Comparison of ENCODE assay signal across 8 cellular contexts in genomic region chr10:101830322-101831168, GRCh38. TPM values are rescaled to one million over a fixed set of nuclear protein-coding genes. Genes with fewer than 3 reads are reported as not detected.
DNase-seq lines count a peak whose midpoint lies in the region; ATAC-seq and TF ChIP-seq lines count a peak whose summit lies in the region.

No MANE protein-coding gene starts in this region.

- no peak for TF ChIP-seq CTCF in GM12864 (IDR thresholded peaks at IDR 0.05; ENCODE audit: low read depth, low read length, missing control alignments)
- no peak for TF ChIP-seq CTCF in astrocyte of the cerebellum (IDR thresholded peaks at IDR 0.05; ENCODE audit: low read depth, low read length, missing control alignments)
- no peak for TF ChIP-seq CTCF in sigmoid colon (IDR thresholded peaks at IDR 0.05)

- peak; percentile 46 for ATAC-seq in HG02623 (IDR thresholded peaks at IDR 0.05; ENCODE audit: unreplicated experiment)

- peak; percentile 86 for DNase-seq in GM12864 (ENCODE audit: low read depth)
- peak; percentile 42 for DNase-seq in NCI-H128 (lab: John Stamatoyannopoulos, UW; ENCODE audit: unreplicated experiment)
- peak; percentile 96 for DNase-seq in T-helper 22 cell (ENCODE audit: low read depth)
- peak; percentile 51 for DNase-seq in astrocyte of the cerebellum (ENCODE audit: low read depth)
- peak in 45 of 51 donors; percentile 14 to 86 (median 55) for DNase-seq in hypothalamus (lab: John Stamatoyannopoulos, UW)
- peak; percentile 95 for DNase-seq in sigmoid colon
- no peak for DNase-seq in middle frontal gyrus (ENCODE audit: extremely low spot score, low spot score)

- intact Hi-C loops in sigmoid colon (cut with DNase I): no loop called here

- in situ Hi-C loops in astrocyte of the cerebellum (cut with HindIII; ENCODE audit: low sequenced_read_pairs): no loop called here

- H3K4me1 ChIP-seq in sigmoid colon: peaks cover 0 to 31% (median 18%) of the 10 kb centered on the region in 4 donors

- 1 to 2% methylated on average over 56 of the region's 56 CpGs for WGBS in sigmoid colon, 2 donors

- TF ChIP-seq POLR2A in sigmoid colon (IDR thresholded peaks at IDR 0.05): no peak

- H3K4me3 ChIP-seq in GM12864 (ENCODE audit: low read depth, low read length) (peak overlapping the region; percentile 50), astrocyte of the cerebellum (ENCODE audit: low read depth, low read length) (peak overlapping the region; percentile 49), sigmoid colon (peak overlapping the region; percentile 24 to 58 (median 48))

- H3K36me3 ChIP-seq in sigmoid colon: peaks cover 0 to 3% (median 0%) of the 10 kb centered on the region in 4 donors

- no peaks in the 10 kb centered on the region for H3K27me3 ChIP-seq in sigmoid colon

- TF ChIP-seq EP300 in sigmoid colon (IDR thresholded peaks at IDR 0.05): no peak

- H3K27ac ChIP-seq in sigmoid colon: peak overlapping the region; percentile 52 to 68 (median 59)

- no peaks in the 10 kb centered on the region for H3K9me3 ChIP-seq in sigmoid colon

RNA-seq across cellular contexts. Expression of gene OGA, which starts 12.3 kb away (rescaled TPM):
- total RNA-seq in sigmoid colon: 100 to 1,000 TPM; 124 to 143 (median 140) TPM
- 10 to 100 TPM; 15.7 to 60.5 (median 23.4) TPM for polyA plus RNA-seq in sigmoid colon

RNA-seq across cellular contexts. Expression of gene KCNIP2, which starts 13.1 kb away (rescaled TPM):
- 1 to 10 TPM; 1.8 to 7.1 (median 2.6) TPM for total RNA-seq in sigmoid colon
- 1 to 10 TPM in 1 of 3 donors, not detected in 2; 3.3 TPM for polyA plus RNA-seq in sigmoid colon

RNA-seq across cellular contexts. Expression of gene NPM3, which starts 47.3 kb away (rescaled TPM):
- total RNA-seq in sigmoid colon: 10 to 100 TPM; 23.0 to 45.7 (median 29.8) TPM
- 10 to 100 TPM; 17.8 to 64.9 (median 26.4) TPM for polyA plus RNA-seq in sigmoid colon

RNA-seq across cellular contexts. Expression of gene FGF8, which starts 54.6 kb away (rescaled TPM):
- total RNA-seq in sigmoid colon: not detected
- under 1 TPM in 1 of 3 donors, not detected in 2; 0.10 TPM for polyA plus RNA-seq in sigmoid colon
